In genomic region chr1:54884768-54885167, GRCh38 we compare ENCODE assay signal across 1 cellular context.
TF ChIP-seq lines count a peak whose summit lies in the region.

No MANE protein-coding gene starts in this region.

TF ChIP-seq in GM12878, 131 proteins besides CTCF, POLR2A, EP300 and RAD21 (continued from another document):
- TF ChIP-seq CREB1 (IDR thresholded peaks at IDR 0.05; ENCODE audit: low read depth) (no peak), SRF (IDR thresholded peaks at IDR 0.05; ENCODE audit: low read depth in 2 of 2, low read length in 2 of 2) (no peak), NFXL1 (IDR thresholded peaks at IDR 0.05; ENCODE audit: borderline replicate concordance) (no peak), TARDBP (IDR thresholded peaks at IDR 0.05; ENCODE audit: borderline replicate concordance) (no peak)
